Comparison of ENCODE assay signal across 11 cellular contexts in genomic region chr10:110399163-110400094, GRCh38.
DNase-seq lines count a peak whose midpoint lies in the region; ATAC-seq and TF ChIP-seq lines count a peak whose summit lies in the region.
"Had no signal": no experiment of that assay in that cellular context is flagged by ENCODE, and none has a peak within 500 bp of the region (broad histone marks: within the 10 kb centered on the region; RNA-seq: fewer than 3 reads in every experiment).

No MANE protein-coding gene starts in this region.

- intact Hi-C loops in A673 (cut with micrococcal nuclease; ENCODE audit: unreplicated experiment) (no loop called here), IMR-90 (cut with micrococcal nuclease) (loop anchor here (1.0 to 2.0 kb wide), 2 partner anchors 27 to 89 kb away; no protein-coding TSS in a partner anchor), mammary epithelial cell (cut with micrococcal nuclease) (loop anchor here (1.0 to 2.0 kb wide), 5 partner anchors 11 to 89 kb away; no protein-coding TSS in a partner anchor), CD14-positive monocyte (cut with micrococcal nuclease) (no loop called here)

- peak overlapping the region; percentile 98 for H2AK5ac ChIP-seq in IMR-90 (ENCODE audit: low read depth, low read length)

- H3K4me3 Mint-ChIP-seq in CD14-positive monocyte = no peak overlapping the region

- BruUV-seq in A673 (replicated peaks; lab: Mats Ljungman, UMichigan) (no TSS peak), IMR-90 (replicated peaks; lab: Mats Ljungman, UMichigan) (no TSS peak), mammary epithelial cell (replicated peaks; lab: Mats Ljungman, UMichigan) (TSS peak; percentile 91)

- peak overlapping the region; percentile 99 for H2BK20ac ChIP-seq in IMR-90 (ENCODE audit: low read depth, low read length)

- H3K9ac ChIP-seq in IMR-90 (ENCODE audit: low read depth, low read length) = no peak overlapping the region
- H3K9ac ChIP-seq in mammary epithelial cell (ENCODE audit: insufficient read depth, low read length) = peak overlapping the region; percentile 79

- peak; percentile 59 for ATAC-seq in IMR-90 (ENCODE audit: low read depth)
- no peak for ATAC-seq in GM21723 (IDR thresholded peaks at IDR 0.05; ENCODE audit: unreplicated experiment)
- ATAC-seq in GM18907 (IDR thresholded peaks at IDR 0.05; ENCODE audit: unreplicated experiment) = no peak

- peak overlapping the region; percentile 86 for H2AK9ac ChIP-seq in IMR-90 (replicated peaks; ENCODE audit: low read depth, low read length, poor library complexity)

- H3K56ac ChIP-seq in IMR-90 (ENCODE audit: extremely low read depth, insufficient read depth, low read length) = peak overlapping the region; percentile 65

- H3K4me1 ChIP-seq in A673 (ENCODE audit: insufficient read depth, low read length, poor library complexity, severe bottlenecking) (peaks cover 12% of the 10 kb centered on the region), IMR-90 (ENCODE audit: control insufficient read depth, insufficient read depth, low read length) (peaks cover 24% of the 10 kb centered on the region), mammary epithelial cell (ENCODE audit: insufficient read depth, low read length) (peaks cover 40% of the 10 kb centered on the region)

- peak overlapping the region; percentile 98 for H3K4ac ChIP-seq in IMR-90 (ENCODE audit: low read depth, low read length)

- H3K36me3 Mint-ChIP-seq in CD14-positive monocyte = no peaks in the 10 kb centered on the region

- H3K4me1 Mint-ChIP-seq in CD14-positive monocyte = peaks cover 13% of the 10 kb centered on the region

- H4K8ac ChIP-seq in IMR-90 (ENCODE audit: low read depth in 2 of 2, low read length in 2 of 2) = peak overlapping the region; percentile 50 to 82

- H3K9me3 Mint-ChIP-seq in CD14-positive monocyte = peaks cover 0 to 3% (median 0%) of the 10 kb centered on the region in 7 donors

- H3K4me3 ChIP-seq in A673 (ENCODE audit: low read depth, low read length, poor library complexity, severe bottlenecking) (no peak overlapping the region), IMR-90 (ENCODE audit: insufficient read depth, low read depth, low read length) (no peak overlapping the region), mammary epithelial cell (replicated peaks in 1 of 3; ENCODE audit: insufficient read depth in 1 of 3, low read depth in 2 of 3, low read length in 3 of 3) (peak overlapping the region in 2 of 3 experiments; percentile 2 to 6)
- H3K4me3 ChIP-seq: heart left ventricle had no signal

- H3K4me2 ChIP-seq in IMR-90 (ENCODE audit: low read depth, low read length) (peak overlapping the region; percentile 66), mammary epithelial cell (ENCODE audit: insufficient read depth, low read depth, low read length) (peak overlapping the region; percentile 67)

- peak overlapping the region; percentile 83 for H4K91ac ChIP-seq in IMR-90 (ENCODE audit: insufficient read depth, low read depth, low read length)

- CTCF ChIA-PET in A673 (lab: Charles Lee) = interaction anchor here (0.7 kb wide), 1 partner anchor 24 kb away, joined by 9 read pairs; no protein-coding TSS in a partner anchor
- CTCF ChIA-PET in IMR-90 (lab: Yijun Ruan, JAX) = interaction anchor here (1.4 kb wide), 1 partner anchor 45 kb away, joined by 5 read pairs; no protein-coding TSS in a partner anchor
- CTCF ChIA-PET in mammary epithelial cell (lab: Charles Lee; ENCODE audit: low non-redundant PET) = interaction anchor here (0.6 to 1.4 kb wide), 2 partner anchors 45 to 130 kb away, joined by 4 to 6 read pairs; no protein-coding TSS in a partner anchor

- peak overlapping the region; percentile 95 for H2BK5ac ChIP-seq in IMR-90 (ENCODE audit: low read depth, low read length, poor library complexity, severe bottlenecking)

- peak overlapping the region; percentile 86 for H2BK15ac ChIP-seq in IMR-90 (ENCODE audit: low read depth, low read length)

- H3K9me3 ChIP-seq in A673 (ENCODE audit: low read depth, low read length, poor library complexity, severe bottlenecking) (no peaks in the 10 kb centered on the region), IMR-90 (ENCODE audit: control insufficient read depth, insufficient read depth, low read length) (no peaks in the 10 kb centered on the region), mammary epithelial cell (replicated peaks; ENCODE audit: insufficient read depth, low read length) (no peaks in the 10 kb centered on the region)
- H3K9me3 ChIP-seq: heart left ventricle had no signal

- 0 out of 2 replicates have a peak, but pooled peaks have one; percentile 14 for TF ChIP-seq RAD21 in IMR-90 (IDR thresholded peaks at IDR 0.05; ENCODE audit: low read length)

- peak; percentile 80; the same call in 1 of the 2 replicates for TF ChIP-seq POLR2A in IMR-90 (IDR thresholded peaks at IDR 0.05; ENCODE audit: low read depth, low read length)

- H3K36me3 ChIP-seq in A673 (ENCODE audit: insufficient read depth, low read length, poor library complexity, severe bottlenecking) = no peaks in the 10 kb centered on the region
- H3K36me3 ChIP-seq in IMR-90 (ENCODE audit: control insufficient read depth, insufficient read depth, low read length) = no peaks in the 10 kb centered on the region
- no peaks in the 10 kb centered on the region for H3K36me3 ChIP-seq in mammary epithelial cell (ENCODE audit: insufficient read depth, low read length)
- H3K36me3 ChIP-seq: heart left ventricle had no signal

- H3K27me3 ChIP-seq in A673 (replicated peaks; ENCODE audit: insufficient read depth, low read depth, low read length, poor library complexity) (no peaks in the 10 kb centered on the region), IMR-90 (ENCODE audit: control insufficient read depth, insufficient read depth, low read length) (no peaks in the 10 kb centered on the region), mammary epithelial cell (ENCODE audit: insufficient read depth, low read length) (no peaks in the 10 kb centered on the region)
- H3K27me3 ChIP-seq: heart left ventricle had no signal

- peak overlapping the region; percentile 52 for H4K5ac ChIP-seq in IMR-90 (ENCODE audit: low read depth, low read length)

- no peak for TF ChIP-seq CTCF in A673 (conservative IDR thresholded peaks at IDR 0.05; ENCODE audit: low read depth, low read length)
- no peak for TF ChIP-seq CTCF in IMR-90 (conservative IDR thresholded peaks at IDR 0.05; ENCODE audit: low read depth, low read length)
- TF ChIP-seq CTCF in mammary epithelial cell (conservative IDR thresholded peaks at IDR 0.05 in 1 of 2, IDR thresholded peaks at IDR 0.05 in 1 of 2; ENCODE audit: extremely low read depth in 1 of 2, insufficient read depth in 1 of 2, low read depth in 1 of 2, low read length in 2 of 2) = peak in 1 of 2 donors; percentile 5
- TF ChIP-seq CTCF in CD14-positive monocyte (IDR thresholded peaks at IDR 0.05) = no peak

- peak overlapping the region; percentile 93 for H2BK120ac ChIP-seq in IMR-90 (ENCODE audit: low read depth, low read length)

- peak overlapping the region; percentile 69 for H3K27ac ChIP-seq in A673 (ENCODE audit: low read depth, low read length, poor library complexity, severe bottlenecking)
- H3K27ac ChIP-seq in IMR-90 (ENCODE audit: insufficient read depth, low read length) = peak overlapping the region; percentile 70
- peak overlapping the region; percentile 98 for H3K27ac ChIP-seq in mammary epithelial cell (ENCODE audit: insufficient read depth, low read depth, low read length)

- H2AFZ ChIP-seq in IMR-90 (replicated peaks; ENCODE audit: low read length, poor library complexity) (peak overlapping the region; percentile 56), mammary epithelial cell (ENCODE audit: low read depth, low read length) (no peak overlapping the region)

- in situ Hi-C loops in IMR-90 (cut with MboI; ENCODE audit: low sequenced_read_pairs) = no loop called here
- in situ Hi-C loops in mammary epithelial cell (cut with MboI; ENCODE audit: low sequenced_read_pairs in 2 of 2) = loop anchor here in 1 of 2 donors (5.0 kb wide), 1 partner anchor 47 kb away; no protein-coding TSS in a partner anchor

- H3K18ac ChIP-seq in IMR-90 (ENCODE audit: low read depth, low read length) = peak overlapping the region; percentile 53

- peaks cover 0 to 8% of the 10 kb centered on the region in 2 experiments; a peak in 2 of 4 replicates for H3K79me1 ChIP-seq in IMR-90 (ENCODE audit: low read depth in 1 of 2, low read length in 2 of 2)

- H3K23ac ChIP-seq in IMR-90 (ENCODE audit: low read depth, low read length) = peak overlapping the region; percentile 90

- DNase-seq in A673 (ENCODE audit: low spot score) (peak; percentile 83), IMR-90 (peak; percentile 99), mammary epithelial cell (peak; percentile 96), lung microvascular endothelial cell (ENCODE audit: low read depth in 2 of 2) (peak; percentile 98 to 99), CD14-positive monocyte (ENCODE audit: low spot score) (no peak)
- DNase-seq in activated CD4-positive, alpha-beta T cell treated with anti-CD3 and anti-CD28 coated beads for 4 hours = no peak
- DNase-seq: activated CD8-positive, alpha-beta memory T cell treated with anti-CD3 and anti-CD28 coated beads for 24 hours; NCI-H1694 treated with DMSO at 0.1 percent for 48 hours had no signal

- H3K27me3 Mint-ChIP-seq in CD14-positive monocyte (ENCODE audit: low read depth in 3 of 3) = peaks cover 0 to 2% (median 2%) of the 10 kb centered on the region in 3 donors

- WGBS in IMR-90 (ENCODE audit: extremely low coverage in 2 of 2, insufficient read length in 1 of 2), 2 experiments = 17% methylated on average over 2 of the region's 9 CpGs; no CpG with 5 or more reads in 1 of the 2 experiments
- WGBS in mammary epithelial cell (ENCODE audit: low coverage, missing lambda C conversion rate) = 26% methylated on average over 9 of the region's 9 CpGs

- no peaks in the 10 kb centered on the region for H3K79me2 ChIP-seq in mammary epithelial cell (ENCODE audit: insufficient read depth, low read length)

- peak overlapping the region; percentile 94 for H3K14ac ChIP-seq in IMR-90 (replicated peaks; ENCODE audit: low read depth, low read length)

- POLR2A ChIA-PET in A673 (lab: Charles Lee; ENCODE audit: low non-redundant PET) (no interaction called here), IMR-90 (lab: Charles Lee; ENCODE audit: unreplicated experiment) (no interaction called here)

- peaks cover 30% of the 10 kb centered on the region for H3K9me1 ChIP-seq in IMR-90 (ENCODE audit: insufficient read depth, low read length)

- dilution Hi-C loops in IMR-90 (cut with HindIII; ENCODE audit: low sequenced_read_pairs, unreplicated experiment) (no loop called here), mammary epithelial cell (cut with HindIII; ENCODE audit: low sequenced_read_pairs) (no loop called here)

- peak overlapping the region in 1 of 7 donors; percentile 3 for H3K27ac Mint-ChIP-seq in CD14-positive monocyte

- H4K20me1 ChIP-seq in IMR-90 (ENCODE audit: insufficient read depth, low read length) = no peaks in the 10 kb centered on the region
- H4K20me1 ChIP-seq in mammary epithelial cell (ENCODE audit: insufficient read depth, low read length) = no peaks in the 10 kb centered on the region

TF ChIP-seq in IMR-90, 13 proteins besides CTCF, POLR2A, EP300 and RAD21 (continues in another document):
- TF ChIP-seq RCOR1 (IDR thresholded peaks at IDR 0.05; ENCODE audit: insufficient replicate concordance, low read length) (no peak), RFX5 (IDR thresholded peaks at IDR 0.05; ENCODE audit: low read depth, low read length) (no peak)

Comparison
In these comparisons a context has a peak if more than half of its experiments do, and no peak if none do; other contexts are left out.
1. DNase-seq: peak in A673 (single experiment), IMR-90 (single experiment), mammary epithelial cell (single experiment) and lung microvascular endothelial cell (2 of 2); none in CD14-positive monocyte (single experiment) and activated CD4-positive, alpha-beta T cell treated with anti-CD3 and anti-CD28 coated beads for 4 hours (0 of 2).
2. H3K4me3 ChIP-seq: peak in mammary epithelial cell (2 of 3); none in A673 (single experiment) and IMR-90 (single experiment).
3. intact Hi-C loops: an anchor here in IMR-90 (1.0 to 2.0 kb wide) and mammary epithelial cell (1.0 to 2.0 kb wide); none called in A673 and CD14-positive monocyte.
4. Peak in every context shown above with its lines, with median percentiles within 50 percentile points of each other: H3K27ac ChIP-seq.